8 cellular contexts compared by ENCODE assay signal in the genomic region with DNA sequence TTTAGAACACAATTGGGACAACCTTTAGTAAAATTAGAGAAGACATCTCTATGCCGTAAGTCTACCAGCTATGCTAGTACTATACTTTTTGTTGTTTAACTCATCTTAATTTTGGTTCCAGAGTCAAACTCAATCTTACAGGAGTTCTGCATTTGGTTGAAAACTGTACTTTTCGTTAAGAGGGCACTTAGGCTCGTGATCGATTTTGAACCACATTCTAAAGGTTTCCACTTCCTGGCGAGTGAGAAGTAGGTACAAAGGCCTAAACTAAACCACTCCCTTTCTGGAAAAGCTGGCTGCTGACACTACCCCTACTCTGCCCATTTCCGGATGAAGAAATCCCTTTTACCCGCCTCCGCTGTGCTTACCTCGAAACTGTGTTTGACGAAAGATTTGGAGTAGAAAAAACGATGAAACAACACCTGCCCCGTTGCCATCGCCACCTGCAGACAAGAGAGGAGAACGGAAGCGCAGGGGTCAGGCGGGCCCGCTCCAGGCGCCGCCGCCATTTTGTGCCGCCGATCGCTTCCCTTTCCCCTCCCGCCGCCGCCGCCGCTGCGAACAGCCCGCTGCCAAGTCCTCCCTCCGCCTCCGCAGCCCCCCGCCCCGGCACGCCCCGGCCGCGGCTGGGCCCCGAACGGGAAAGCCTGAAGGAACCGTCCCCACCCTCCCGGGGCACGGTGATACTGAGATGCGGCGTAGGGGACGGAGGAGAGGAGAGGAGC. TPM values are rescaled to one million over a fixed set of nuclear protein-coding genes. Genes with fewer than 3 reads are reported as not detected.
DNase-seq lines count a peak whose midpoint lies in the region; ATAC-seq, FAIRE-seq and TF ChIP-seq lines count a peak whose summit lies in the region.

No MANE protein-coding gene starts in this region.

- 0 out of 2 replicates have a peak, but pooled peaks cover 2% of the 10 kb centered on the region for H3K79me1 ChIP-seq in H1 (ENCODE audit: low read depth, low read length)

- H3K9me3 ChIP-seq in H1 (ENCODE audit: insufficient read depth in 2 of 2, low read depth in 1 of 2, low read length in 1 of 2), result no peaks in the 10 kb centered on the region
- no peaks in the 10 kb centered on the region for H3K9me3 ChIP-seq in mononuclear cell (ENCODE audit: low read depth, low read length)

- H3K4me3 ChIP-seq in H1 (ENCODE audit: extremely low read depth in 1 of 4, insufficient read depth in 2 of 4, low read depth in 3 of 4, low read length in 4 of 4) (peak overlapping the region; percentile 60 to 91 (median 88)), mononuclear cell (ENCODE audit: low read length) (peak overlapping the region; percentile 94)

- H2BK5ac ChIP-seq in H1 (ENCODE audit: low read depth, low read length), result peak overlapping the region; percentile 97

- 4% methylated on average over 25 of the region's 46 CpGs; no CpG with 5 or more reads in 1 of the 2 experiments for WGBS in H1 (ENCODE audit: extremely low coverage in 1 of 2, insufficient coverage in 1 of 2, insufficient read length in 1 of 2, insufficient replicate concordance in 2 of 2, low coverage in 1 of 2, low lambda C conversion rate in 2 of 2, missing lambda C conversion rate in 1 of 2), 2 experiments

- peak in 1 of 3 experiments; percentile 6; a peak in 2 of 4 replicates for TF ChIP-seq CTCF in H1 (IDR thresholded peaks at IDR 0.05; ENCODE audit: control extremely low read depth in 1 of 3, insufficient read depth in 1 of 3, low read depth in 1 of 3, low read length in 3 of 3)

- in situ Hi-C loops in ACHN (cut with HindIII; ENCODE audit: low pct_ligation_motif_present, low pct_unique_long_range_greater_than_20kb, low sequenced_read_pairs), result no loop called here

- no peak overlapping the region for H2BK12ac ChIP-seq in H1 (ENCODE audit: low read depth, low read length)

- no peak overlapping the region for H2AFZ ChIP-seq in H1 (ENCODE audit: low read length)

- TF ChIP-seq RAD21 in H1 (IDR thresholded peaks at IDR 0.05 in 1 of 2, conservative IDR thresholded peaks at IDR 0.05 in 1 of 2; ENCODE audit: low read depth in 2 of 2, low read length in 2 of 2), result no peak

- no peak overlapping the region for H2BK120ac ChIP-seq in H1 (replicated peaks; ENCODE audit: low read depth, low read length)

- H3K23ac ChIP-seq in H1 (ENCODE audit: insufficient read length), result no peak overlapping the region

- peak overlapping the region; percentile 94 to 99 (median 97) for H3K9ac ChIP-seq in H1 (replicated peaks in 1 of 4; ENCODE audit: extremely low read depth in 1 of 4, low read depth in 3 of 4, low read length in 3 of 4)

- FAIRE-seq in H1 (lab: Jason Lieb, UNC), result no peak

- TF ChIP-seq EP300 in H1 (IDR thresholded peaks at IDR 0.05; ENCODE audit: borderline replicate concordance in 1 of 2, low read depth in 2 of 2, low read length in 2 of 2), result no peak

- H3K79me2 ChIP-seq in H1 (ENCODE audit: control insufficient read depth in 1 of 2, insufficient read depth in 2 of 2, low read length in 2 of 2), result peaks cover 15 to 56% of the 10 kb centered on the region in 2 experiments; a peak in 3 of 4 replicates

- H3K56ac ChIP-seq in H1 (replicated peaks; ENCODE audit: insufficient read length, low read depth, low read length), result peak overlapping the region; percentile 96

- no peak overlapping the region for H2BK20ac ChIP-seq in H1 (ENCODE audit: low read length)

- peak overlapping the region; percentile 17; the same call in 1 of the 2 replicates for H2AK5ac ChIP-seq in H1 (ENCODE audit: low read depth, low read length)

- POLR2A ChIA-PET in H1 (lab: Charles Lee; ENCODE audit: partially characterized antibody), result interaction anchor here (0.7 to 7.4 kb wide), 19 partner anchors 8 to 1131 kb away, joined by 3 to 245 read pairs (median 7); a partner anchor contains a TSS

- H4K8ac ChIP-seq in H1 (ENCODE audit: extremely low read depth, insufficient read depth, low read length), result peak overlapping the region; percentile 100

- peak overlapping the region; percentile 97 for H3K18ac ChIP-seq in H1 (ENCODE audit: extremely low read depth, low read length)

- no peak overlapping the region for H3K14ac ChIP-seq in H1 (ENCODE audit: insufficient read length)

- H3K4ac ChIP-seq in H1 (replicated peaks; ENCODE audit: insufficient read length, low read depth, low read length), result peak overlapping the region; percentile 96

- no peaks in the 10 kb centered on the region for H3K27me3 ChIP-seq in H1 (replicated peaks in 1 of 4; ENCODE audit: control insufficient read depth in 3 of 4, extremely low read depth in 1 of 4, insufficient read depth in 3 of 4, low read length in 3 of 4)
- no peaks in the 10 kb centered on the region for H3K27me3 ChIP-seq in mononuclear cell (ENCODE audit: insufficient read depth, low read length)

- H3K23me2 ChIP-seq in H1 (ENCODE audit: low read depth, low read length), result peaks cover 10% of the 10 kb centered on the region

- H3K4me2 ChIP-seq in H1 (ENCODE audit: insufficient read depth in 1 of 2, low read depth in 2 of 2, low read length in 2 of 2), result peak overlapping the region; percentile 89 to 93

- CTCF ChIA-PET in H1 (lab: Charles Lee; ENCODE audit: partially characterized antibody), result interaction anchor here (1.6 to 6.0 kb wide), 2 partner anchors 14 to 73 kb away, joined by 3 to 80 read pairs; no protein-coding TSS in a partner anchor

- H4K20me1 ChIP-seq in H1 (replicated peaks in 1 of 2; ENCODE audit: control insufficient read depth in 1 of 2, insufficient read depth in 2 of 2, low read length in 2 of 2), result peaks cover 5 to 12% of the 10 kb centered on the region in 2 experiments

- peak in 1 of 2 experiments; percentile 58; a peak in 1 of 3 replicates for TF ChIP-seq POLR2A in H1 (IDR thresholded peaks at IDR 0.05; ENCODE audit: control extremely low read depth in 1 of 2, low read depth in 2 of 2, low read length in 2 of 2)

- peak overlapping the region; percentile 98 for H3K27ac ChIP-seq in H1 (ENCODE audit: low read depth, low read length)

- no peak overlapping the region for H2BK15ac ChIP-seq in H1 (ENCODE audit: low read length)

- H3K36me3 ChIP-seq in H1 (ENCODE audit: control insufficient read depth in 2 of 4, insufficient read depth in 4 of 4, low read length in 3 of 4), result peaks cover 4 to 49% (median 37%) of the 10 kb centered on the region in 4 experiments

- ATAC-seq in GM18868 (IDR thresholded peaks at IDR 0.05; ENCODE audit: unreplicated experiment) (peak; percentile 51), HG03139 (IDR thresholded peaks at IDR 0.05; ENCODE audit: unreplicated experiment) (peak; percentile 49)

- DNase-seq in ACHN, result peak; percentile 54
- peak; percentile 72 for DNase-seq in NCI-H69 (lab: John Stamatoyannopoulos, UW)
- DNase-seq in activated CD8-positive, alpha-beta memory T cell treated with anti-CD3 and anti-CD28 coated beads for 24 hours, result peak; percentile 89
- peak in 1 of 2 experiments; percentile 79 for DNase-seq in H1 (ENCODE audit: low read depth in 1 of 2, low spot score in 2 of 2)
- peak; percentile 54 to 55 for DNase-seq in stimulated activated CD8-positive, alpha-beta memory T cell treated with anti-CD3 and anti-CD28 coated beads, Interleukin-4, amount 100 ng/mL, for 1 hour (ENCODE audit: low read depth in 2 of 2, low spot score in 1 of 2)

- peak overlapping the region; percentile 91 for H4K5ac ChIP-seq in H1 (ENCODE audit: insufficient read length, low read depth, low read length)

- peak overlapping the region; percentile 99 for H4K91ac ChIP-seq in H1 (replicated peaks; ENCODE audit: insufficient read length, low read length)

- H3K4me1 ChIP-seq in H1 (replicated peaks in 1 of 4; ENCODE audit: control insufficient read depth in 3 of 4, insufficient read depth in 4 of 4, low read length in 3 of 4) (peaks cover 0 to 4% (median 2%) of the 10 kb centered on the region in 4 experiments; a peak in 6 of 7 replicates), mononuclear cell (ENCODE audit: insufficient read depth, low read length) (peaks cover 52% of the 10 kb centered on the region)

TF ChIP-seq in H1, 55 proteins besides CTCF, POLR2A, EP300 and RAD21 (continues in another document):
- no peak for TF ChIP-seq ZNF274 (IDR thresholded peaks at IDR 0.05; ENCODE audit: borderline replicate concordance, extremely low read depth, low read length)
- TF ChIP-seq TAF7 (optimal IDR thresholded peaks at IDR 0.05; ENCODE audit: borderline replicate concordance, low read depth, low read length), result no peak
- TF ChIP-seq TAF1 (IDR thresholded peaks at IDR 0.05; ENCODE audit: low read depth, low read length), result peak; percentile 66
- TF ChIP-seq CTBP2 (IDR thresholded peaks at IDR 0.05; ENCODE audit: borderline replicate concordance, insufficient read depth, insufficient read length, low read length), result no peak
- TF ChIP-seq ASH2L (IDR thresholded peaks at IDR 0.05; ENCODE audit: low read length), result peak; percentile 89
- TF ChIP-seq NRF1 (IDR thresholded peaks at IDR 0.05; ENCODE audit: low read depth, low read length), result no peak
- no peak for TF ChIP-seq CBX5 (IDR thresholded peaks at IDR 0.05; ENCODE audit: low read depth, low read length)
- no peak for TF ChIP-seq BCL11A (IDR thresholded peaks at IDR 0.05; ENCODE audit: low read depth in 2 of 2, low read length in 2 of 2)
- no peak for TF ChIP-seq KDM5A (IDR thresholded peaks at IDR 0.05; ENCODE audit: low read length)
- TF ChIP-seq RFX5 (IDR thresholded peaks at IDR 0.05; ENCODE audit: borderline replicate concordance, low read depth, low read length), result no peak
- peak; percentile 45; the same call in 1 of the 2 replicates for TF ChIP-seq TBP (IDR thresholded peaks at IDR 0.05; ENCODE audit: low read depth, low read length)
- TF ChIP-seq SUZ12 (IDR thresholded peaks at IDR 0.05; ENCODE audit: low read length), result no peak
- TF ChIP-seq NANOG (IDR thresholded peaks at IDR 0.05; ENCODE audit: insufficient read depth, low read depth, low read length, poor library complexity, severe bottlenecking), result no peak
- TF ChIP-seq JUN (IDR thresholded peaks at IDR 0.05; ENCODE audit: low read depth, low read length), result no peak
- TF ChIP-seq YY1 (IDR thresholded peaks at IDR 0.05; ENCODE audit: low read depth, low read length), result peak; percentile 94
- no peak for TF ChIP-seq CEBPB (IDR thresholded peaks at IDR 0.05; ENCODE audit: low read depth, low read length)
- TF ChIP-seq GTF2F1 (IDR thresholded peaks at IDR 0.05; ENCODE audit: borderline replicate concordance, low read depth, low read length), result no peak

RNA-seq across cellular contexts. Expression of a gene that starts 0.7 kb away (rescaled TPM):
- 61.2 and 68.6 TPM in 2 replicates for total RNA-seq in H1 (2021; fragmentation: NEBNext Ultra II Directional; extraction: Animal tissue kit (Norgen Biotek cat#: 25700))
- 64.5 and 87.6 TPM in 2 replicates for polyA plus RNA-seq in H1 (2011; rRNA removed)
- polyA plus RNA-seq in H1 (2011; cell fraction: cytosol; rRNA removed), result 68.4 TPM
- polyA plus RNA-seq in H1 (2011; cell fraction: nucleus; rRNA removed), result 330 TPM
- 40.6 to 54.1 TPM (median 46.0 TPM) in 4 replicates for polyA plus RNA-seq in H1 (2012, experiment 1 of 2)
- 3.7 TPM for polyA plus RNA-seq in H1 (2012, experiment 2 of 2)
- polyA plus RNA-seq in H1 (2013, experiment 1 of 2), result 82.9 TPM
- 66.2 TPM for polyA plus RNA-seq in H1 (2013, experiment 2 of 2)
- 76.1 and 90.5 TPM in 2 replicates for polyA minus RNA-seq in H1 (2011; rRNA and poly(A)+ RNA removed)
- 78.8 TPM for polyA minus RNA-seq in H1 (2011; cell fraction: cytosol; rRNA and poly(A)+ RNA removed)
- polyA minus RNA-seq in H1 (2011; cell fraction: nucleus; rRNA and poly(A)+ RNA removed), result 499 TPM
- total RNA-seq in mononuclear cell, result 1,619 TPM

Comparison
In these comparisons a context has a peak if more than half of its experiments do, and no peak if none do; other contexts are left out.
1. RNA of a gene that starts 0.7 kb away (total RNA-seq): 1,619 TPM in mononuclear cell (single experiment); 61.2 to 68.6 TPM in H1; every median in the first group is over 10 times any median in the second.